Comparison of ENCODE assay signal across 9 cellular contexts in genomic region chr11:5280582-5281102, GRCh38. TPM values are rescaled to one million over a fixed set of nuclear protein-coding genes. Genes with fewer than 3 reads are reported as not detected.
DNase-seq lines count a peak whose midpoint lies in the region; ATAC-seq and TF ChIP-seq lines count a peak whose summit lies in the region.
"Had no signal": no experiment of that assay in that cellular context is flagged by ENCODE, and none has a peak within 500 bp of the region (broad histone marks: within the 10 kb centered on the region; RNA-seq: fewer than 3 reads in every experiment).

No MANE protein-coding gene starts in this region.

- TF ChIP-seq CTCF in PC-3 (conservative IDR thresholded peaks at IDR 0.05; ENCODE audit: low read depth, low read length) (no peak), osteocyte (IDR thresholded peaks at IDR 0.05) (no peak)

- CTCF ChIA-PET in PC-3 (lab: Charles Lee): no interaction called here

- POLR2A ChIA-PET in PC-3 (lab: Charles Lee; ENCODE audit: unreplicated experiment): no interaction called here

- no peaks in the 10 kb centered on the region for H3K36me3 ChIP-seq in PC-3 (ENCODE audit: low read depth, low read length)

- H3F3A ChIP-seq in PC-3 (ENCODE audit: low read length, unreplicated experiment): no peaks in the 10 kb centered on the region

- no peaks in the 10 kb centered on the region for H3K9me3 Mint-ChIP-seq in osteocyte (ENCODE audit: unreplicated experiment)
- no peaks in the 10 kb centered on the region for H3K9me3 Mint-ChIP-seq in activated T-helper 2 cell treated with anti-CD3 and anti-CD28 coated beads, Interferon-gamma antibody, Interleukin-2, Interleukin-4, amounts not matched to agents 10 μg/mL and 5 μg/mL and 100 μg/mL, durations not matched to agents 14 hours and 24 hours and 36 hours

- no peak overlapping the region for H3K4me3 ChIP-seq in PC-3 (ENCODE audit: low read length)

- H3K27ac ChIP-seq in PC-3 (ENCODE audit: low read length): no peak overlapping the region
- peak overlapping the region; percentile 36 for H3K27ac ChIP-seq in epithelial cell of prostate
- H3K27ac ChIP-seq: 22Rv1 had no signal

- no peaks in the 10 kb centered on the region for H3K9me2 ChIP-seq in PC-3 (replicated peaks; ENCODE audit: low read length)

- peaks cover 4% of the 10 kb centered on the region; the same call in 1 of the 2 replicates for H3K4me1 ChIP-seq in PC-3 (ENCODE audit: insufficient read depth, low read length)

- ATAC-seq in GM19328 (IDR thresholded peaks at IDR 0.05; ENCODE audit: unreplicated experiment) (peak; percentile 88), HG03103 (IDR thresholded peaks at IDR 0.05; ENCODE audit: low read depth, unreplicated experiment) (peak; percentile 85), PC-3 (peak; percentile 96)

- peak overlapping the region; percentile 84 for H3K27ac Mint-ChIP-seq in osteocyte (ENCODE audit: unreplicated experiment)
- no peak overlapping the region for H3K27ac Mint-ChIP-seq in activated T-helper 2 cell treated with anti-CD3 and anti-CD28 coated beads, Interferon-gamma antibody, Interleukin-2, Interleukin-4, amounts not matched to agents 10 μg/mL and 5 μg/mL and 100 μg/mL, durations not matched to agents 14 hours and 24 hours and 36 hours

- H3K79me2 ChIP-seq in PC-3 (ENCODE audit: low read length): no peaks in the 10 kb centered on the region

- intact Hi-C loops in PC-3 (cut with micrococcal nuclease): no loop called here
- intact Hi-C loops in activated T-helper 2 cell treated with anti-CD3 and anti-CD28 coated beads, Interferon-gamma antibody, Interleukin-2, Interleukin-4, amounts not matched to agents 10 μg/mL and 5 μg/mL and 100 μg/mL, durations not matched to agents 14 hours and 24 hours and 36 hours (cut with micrococcal nuclease): no loop called here

- H3K27me3 Mint-ChIP-seq in osteocyte (ENCODE audit: unreplicated experiment): no peaks in the 10 kb centered on the region
- H3K27me3 Mint-ChIP-seq in activated T-helper 2 cell treated with anti-CD3 and anti-CD28 coated beads, Interferon-gamma antibody, Interleukin-2, Interleukin-4, amounts not matched to agents 10 μg/mL and 5 μg/mL and 100 μg/mL, durations not matched to agents 14 hours and 24 hours and 36 hours (ENCODE audit: low read depth): no peaks in the 10 kb centered on the region

- peaks cover 10% of the 10 kb centered on the region for H3K4me1 Mint-ChIP-seq in osteocyte (ENCODE audit: unreplicated experiment)
- peaks cover 2% of the 10 kb centered on the region for H3K4me1 Mint-ChIP-seq in activated T-helper 2 cell treated with anti-CD3 and anti-CD28 coated beads, Interferon-gamma antibody, Interleukin-2, Interleukin-4, amounts not matched to agents 10 μg/mL and 5 μg/mL and 100 μg/mL, durations not matched to agents 14 hours and 24 hours and 36 hours (ENCODE audit: low read depth)

- no peak overlapping the region for H3K9ac ChIP-seq in PC-3 (ENCODE audit: low read length)

- no peak overlapping the region for H3K4me2 ChIP-seq in PC-3 (ENCODE audit: low read length)

- DNase-seq in NCI-H1417 (lab: John Stamatoyannopoulos, UW) (peak in 2 of 3 experiments; percentile 1 to 33), NCI-H1417 treated with DMSO at 0.1 percent for 48 hours (lab: John Stamatoyannopoulos, UW) (no peak), PC-3 (peak; percentile 95), epithelial cell of prostate (ENCODE audit: low read depth, low spot score) (peak; percentile 92), osteocyte (ENCODE audit: extremely low spot score, unreplicated experiment) (peak; percentile 88)
- no peak for DNase-seq in activated T-helper 2 cell treated with anti-CD3 and anti-CD28 coated beads, Interferon-gamma antibody, Interleukin-2, Interleukin-4, amounts not matched to agents 10 μg/mL and 5 μg/mL and 100 μg/mL, durations not matched to agents 14 hours and 24 hours and 36 hours (ENCODE audit: low spot score)

- no peak overlapping the region for H2AFZ ChIP-seq in PC-3 (ENCODE audit: low read length)

- H3K27me3 ChIP-seq in PC-3 (ENCODE audit: low read length): no peaks in the 10 kb centered on the region

- no peaks in the 10 kb centered on the region for H4K20me1 ChIP-seq in PC-3 (ENCODE audit: low read length)

- H3K9me3 ChIP-seq in PC-3 (ENCODE audit: low read length): no peaks in the 10 kb centered on the region

- BruUV-seq in PC-3 (replicated peaks; lab: Mats Ljungman, UMichigan): no TSS peak

- H3K36me3 Mint-ChIP-seq in osteocyte (ENCODE audit: unreplicated experiment): no peaks in the 10 kb centered on the region
- no peaks in the 10 kb centered on the region for H3K36me3 Mint-ChIP-seq in activated T-helper 2 cell treated with anti-CD3 and anti-CD28 coated beads, Interferon-gamma antibody, Interleukin-2, Interleukin-4, amounts not matched to agents 10 μg/mL and 5 μg/mL and 100 μg/mL, durations not matched to agents 14 hours and 24 hours and 36 hours (ENCODE audit: low read depth)

- no peak overlapping the region for H3K4me3 Mint-ChIP-seq in osteocyte (ENCODE audit: unreplicated experiment)
- no peak overlapping the region for H3K4me3 Mint-ChIP-seq in activated T-helper 2 cell treated with anti-CD3 and anti-CD28 coated beads, Interferon-gamma antibody, Interleukin-2, Interleukin-4, amounts not matched to agents 10 μg/mL and 5 μg/mL and 100 μg/mL, durations not matched to agents 14 hours and 24 hours and 36 hours (ENCODE audit: low read depth)

RNA-seq across cellular contexts. Expression of gene HBE1, which starts 10.9 kb away (rescaled TPM):
- total RNA-seq in PC-3 (2014; rRNA removed): 0.35 and 0.62 TPM in 2 replicates
- total RNA-seq in osteocyte: not detected in 2 replicates
- total RNA-seq in activated T-helper 2 cell treated with anti-CD3 and anti-CD28 coated beads, Interferon-gamma antibody, Interleukin-2, Interleukin-4, amounts not matched to agents 10 μg/mL and 5 μg/mL and 100 μg/mL, durations not matched to agents 14 hours and 24 hours and 36 hours: not detected in 2 replicates

RNA-seq across cellular contexts. Expression of gene OR51B4, which starts 21.1 kb away (rescaled TPM):
- total RNA-seq in PC-3 (2014; rRNA removed) (0.11 TPM in 1 of 2 replicates, not detected in the other), osteocyte (not detected in 2 replicates)
- not detected in 2 replicates for total RNA-seq in activated T-helper 2 cell treated with anti-CD3 and anti-CD28 coated beads, Interferon-gamma antibody, Interleukin-2, Interleukin-4, amounts not matched to agents 10 μg/mL and 5 μg/mL and 100 μg/mL, durations not matched to agents 14 hours and 24 hours and 36 hours

RNA-seq across cellular contexts. Expression of gene HBG2, which starts 26.1 kb away (rescaled TPM):
- total RNA-seq in PC-3 (2014; rRNA removed) (not detected in 2 replicates), osteocyte (not detected in 2 replicates)
- total RNA-seq in activated T-helper 2 cell treated with anti-CD3 and anti-CD28 coated beads, Interferon-gamma antibody, Interleukin-2, Interleukin-4, amounts not matched to agents 10 μg/mL and 5 μg/mL and 100 μg/mL, durations not matched to agents 14 hours and 24 hours and 36 hours: not detected in 2 replicates

RNA-seq across cellular contexts. Expression of gene HBG1, which starts 31.0 kb away (rescaled TPM):
- not detected in 2 replicates for total RNA-seq in PC-3 (2014; rRNA removed)
- not detected in 2 replicates for total RNA-seq in osteocyte
- not detected in 2 replicates for total RNA-seq in activated T-helper 2 cell treated with anti-CD3 and anti-CD28 coated beads, Interferon-gamma antibody, Interleukin-2, Interleukin-4, amounts not matched to agents 10 μg/mL and 5 μg/mL and 100 μg/mL, durations not matched to agents 14 hours and 24 hours and 36 hours

RNA-seq across cellular contexts. Expression of gene OR51B2, which starts 43.5 kb away (rescaled TPM):
- 0.11 TPM in 1 of 2 replicates, not detected in the other for total RNA-seq in PC-3 (2014; rRNA removed)
- total RNA-seq in osteocyte: not detected in 2 replicates
- total RNA-seq in activated T-helper 2 cell treated with anti-CD3 and anti-CD28 coated beads, Interferon-gamma antibody, Interleukin-2, Interleukin-4, amounts not matched to agents 10 μg/mL and 5 μg/mL and 100 μg/mL, durations not matched to agents 14 hours and 24 hours and 36 hours: not detected in 2 replicates

Comparison
In these comparisons a context has a peak if more than half of its experiments do, and no peak if none do; other contexts are left out.
1. DNase-seq: peak in NCI-H1417 (2 of 3), PC-3 (single experiment), epithelial cell of prostate (single experiment) and osteocyte (single experiment); none in NCI-H1417 treated with DMSO at 0.1 percent for 48 hours (single experiment) and activated T-helper 2 cell treated with anti-CD3 and anti-CD28 coated beads, Interferon-gamma antibody, Interleukin-2, Interleukin-4, amounts not matched to agents 10 μg/mL and 5 μg/mL and 100 μg/mL, durations not matched to agents 14 hours and 24 hours and 36 hours (single experiment).
2. Peak in every context shown above with its lines, with median percentiles within 50 percentile points of each other: ATAC-seq.